ENCODE assay signal across 7 cellular contexts in the genomic region with DNA sequence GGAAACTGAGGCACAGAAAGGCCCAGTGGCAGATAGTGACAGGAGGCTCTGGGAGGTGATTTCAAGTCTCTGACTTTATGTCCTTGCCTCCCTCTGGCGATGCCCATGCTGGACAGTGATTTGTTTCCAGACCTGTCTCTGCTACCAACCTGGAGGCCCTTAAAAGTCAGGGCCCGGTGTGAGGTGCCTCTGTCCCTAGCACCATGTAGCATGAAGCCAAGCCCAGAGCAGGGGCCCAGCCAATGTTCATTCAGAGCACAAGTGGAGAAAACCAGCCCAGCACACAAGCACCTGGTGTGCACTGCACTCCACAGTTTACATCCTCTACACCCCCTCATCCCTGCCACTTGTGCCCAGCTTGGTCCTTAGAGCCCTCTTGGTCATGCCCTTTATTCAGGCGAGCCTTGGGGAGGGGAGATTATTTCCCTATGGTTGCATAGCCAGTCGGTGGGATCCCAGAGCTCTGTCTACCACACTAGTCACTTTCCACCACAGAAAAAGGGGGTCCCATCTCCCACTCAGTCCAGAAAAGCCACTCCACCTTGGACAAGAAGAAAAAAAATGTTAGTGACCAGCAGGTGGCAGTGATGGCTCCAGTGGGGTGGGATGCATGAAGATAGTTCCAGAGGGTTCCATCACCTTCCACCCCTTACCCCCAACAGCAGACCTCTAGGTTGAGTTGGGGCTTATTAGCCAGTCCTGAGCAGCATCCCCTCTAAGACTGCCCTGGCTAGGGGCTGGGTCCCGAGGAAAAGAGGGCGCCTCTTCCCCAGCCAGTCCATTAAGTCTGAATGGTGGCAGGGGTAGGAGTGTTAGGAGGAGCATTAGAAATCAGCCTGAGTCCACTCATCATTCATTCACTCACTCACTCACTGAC. TPM values are rescaled to one million over a fixed set of nuclear protein-coding genes. Genes with fewer than 3 reads are reported as not detected.
DNase-seq lines count a peak whose midpoint lies in the region; TF ChIP-seq lines count a peak whose summit lies in the region.

No MANE protein-coding gene starts in this region.

- no peak for DNase-seq in GM12864 (ENCODE audit: low read depth)
- DNase-seq in NCI-H526 treated with DMSO at 0.1 percent for 48 hours (lab: John Stamatoyannopoulos, UW): peak; percentile 2
- DNase-seq in endothelial cell (ENCODE audit: low spot score): peak; percentile 63
- no peak for DNase-seq in progenitor cell of endocrine pancreas (ENCODE audit: low spot score, unreplicated experiment)
- DNase-seq in T-helper 9 cell: no peak
- DNase-seq in cerebellar cortex (ENCODE audit: low spot score): no peak
- DNase-seq in 8988T: no peak

- no peak overlapping the region for H3K4me3 ChIP-seq in GM12864 (ENCODE audit: low read depth, low read length)

- H3K36me3 Mint-ChIP-seq in endothelial cell (ENCODE audit: low read depth, unreplicated experiment) (no peaks in the 10 kb centered on the region), progenitor cell of endocrine pancreas (ENCODE audit: insufficient read depth) (no peaks in the 10 kb centered on the region)

- H3K27ac Mint-ChIP-seq in endothelial cell (ENCODE audit: unreplicated experiment) (no peak overlapping the region), progenitor cell of endocrine pancreas (no peak overlapping the region)

- H3K27me3 Mint-ChIP-seq in endothelial cell (ENCODE audit: unreplicated experiment): peaks cover 3% of the 10 kb centered on the region
- no peaks in the 10 kb centered on the region for H3K27me3 Mint-ChIP-seq in progenitor cell of endocrine pancreas

- H3K4me3 Mint-ChIP-seq in endothelial cell (ENCODE audit: unreplicated experiment): no peak overlapping the region
- H3K4me3 Mint-ChIP-seq in progenitor cell of endocrine pancreas (ENCODE audit: low read depth): no peak overlapping the region

- TF ChIP-seq CTCF in GM12864 (IDR thresholded peaks at IDR 0.05; ENCODE audit: low read depth, low read length, missing control alignments) (peak; percentile 40), endothelial cell (IDR thresholded peaks at IDR 0.05; ENCODE audit: unreplicated experiment) (peak; percentile 55), progenitor cell of endocrine pancreas (IDR thresholded peaks at IDR 0.05; ENCODE audit: unreplicated experiment) (peak; percentile 58)

- H3K9me3 Mint-ChIP-seq in endothelial cell (ENCODE audit: unreplicated experiment): no peaks in the 10 kb centered on the region
- no peaks in the 10 kb centered on the region for H3K9me3 Mint-ChIP-seq in progenitor cell of endocrine pancreas (ENCODE audit: low read depth)

- H3K4me1 Mint-ChIP-seq in endothelial cell (ENCODE audit: unreplicated experiment) (peaks cover under 1% of the 10 kb centered on the region), progenitor cell of endocrine pancreas (ENCODE audit: low read depth) (no peaks in the 10 kb centered on the region)

RNA-seq across cellular contexts. Expression of a gene that starts 30.9 kb away (rescaled TPM):
- not detected for total RNA-seq in endothelial cell (ENCODE audit: unreplicated experiment)
- 0.16 and 0.29 TPM in 2 replicates for total RNA-seq in progenitor cell of endocrine pancreas

Comparison
In these comparisons a context has a peak if more than half of its experiments do, and no peak if none do; other contexts are left out.
1. DNase-seq: peak in NCI-H526 treated with DMSO at 0.1 percent for 48 hours (single experiment) and endothelial cell (single experiment); none in GM12864 (single experiment), progenitor cell of endocrine pancreas (single experiment), T-helper 9 cell (single experiment), cerebellar cortex (single experiment) and 8988T (single experiment).
2. Peak in every context shown above with its lines, with median percentiles within 50 percentile points of each other: CTCF ChIP-seq.